ENCODE assay signal across 10 cellular contexts in the genomic region with DNA sequence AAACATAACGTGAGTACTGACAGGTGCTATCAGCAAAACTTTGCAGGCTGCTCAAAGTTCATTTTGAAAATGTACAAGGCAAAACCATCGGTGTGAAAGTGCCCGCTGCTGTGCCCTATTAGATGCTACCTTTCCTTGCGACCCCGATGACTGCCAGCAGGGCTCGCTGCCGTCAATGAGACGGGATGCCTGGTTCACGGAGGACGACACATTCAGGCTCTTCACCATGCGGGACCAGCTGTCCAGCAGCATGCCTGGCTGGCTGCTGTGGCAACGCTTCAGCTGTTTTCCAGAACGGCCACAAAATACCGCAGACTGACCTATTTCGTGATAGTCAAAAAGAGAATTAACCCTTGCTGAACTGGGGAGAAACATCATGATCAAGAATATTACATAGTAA.
A peak's percentile ranks its signal among the peaks of the same experiment; 100 is the strongest.
DNase-seq lines count a peak whose midpoint lies in the region; ATAC-seq and TF ChIP-seq lines count a peak whose summit lies in the region.
"Had no signal": no experiment of that assay in that cellular context is flagged by ENCODE, and none has a peak within 500 bp of the region (broad histone marks: within the 10 kb centered on the region; RNA-seq: fewer than 3 reads in every experiment).

No MANE protein-coding gene starts in this region.

- peaks cover 0 to 86% (median 61%) of the 10 kb centered on the region in 9 donors for H3K36me3 ChIP-seq in heart left ventricle

- H3K27me3 ChIP-seq in heart left ventricle = no peaks in the 10 kb centered on the region

- peak in 9 of 12 donors; percentile 23 to 70 (median 41) for TF ChIP-seq CTCF in heart left ventricle (IDR thresholded peaks at IDR 0.05)

- ATAC-seq in SK-N-SH treated with all-trans-retinoic acid at 6 μM for 48 hours (peak; percentile 100), heart left ventricle (peak; percentile 70 to 96 (median 88)), GM18505 (IDR thresholded peaks at IDR 0.05; ENCODE audit: unreplicated experiment) (no peak), HG03565 (IDR thresholded peaks at IDR 0.05; ENCODE audit: unreplicated experiment) (no peak), HG02981 (IDR thresholded peaks at IDR 0.05; ENCODE audit: unreplicated experiment) (no peak)

- H3K4me3 ChIP-seq in heart left ventricle = no peak overlapping the region
- H3K4me3 ChIP-seq: SK-N-MC had no signal

- DNase-seq in ELF-1 (ENCODE audit: low read depth, low spot score) (peak; percentile 34), heart left ventricle (peak; percentile 41 to 83 (median 75)), posterior vena cava (ENCODE audit: low spot score) (peak; percentile 86), NOMO-1 treated with dmso at 0.1 percent for 144 hours (lab: John Stamatoyannopoulos, UW; ENCODE audit: unreplicated experiment) (no peak)
- DNase-seq: central memory CD4-positive, alpha-beta T cell had no signal

- H3K9me3 ChIP-seq in heart left ventricle = no peaks in the 10 kb centered on the region

- no peak overlapping the region for H3K27ac ChIP-seq in heart left ventricle
- H3K27ac ChIP-seq: SK-N-MC had no signal

- TF ChIP-seq POLR2A in heart left ventricle (IDR thresholded peaks at IDR 0.05) = no peak
- TF ChIP-seq POLR2A in GM18505 (IDR thresholded peaks at IDR 0.05; ENCODE audit: borderline replicate concordance, extremely low read depth, insufficient read depth, insufficient read length) = no peak

- intact Hi-C loops in heart left ventricle (cut with DNase I) = no loop called here
- intact Hi-C loops in posterior vena cava (cut with DNase I) = no loop called here

- WGBS in heart left ventricle, 4 donors = 54 to 65% (median 59%) methylated on average over 15 of the region's 15 CpGs

- H3K4me1 ChIP-seq in heart left ventricle = no peaks in the 10 kb centered on the region

TF ChIP-seq in SK-N-SH treated with all-trans-retinoic acid at 6 μM for 48 hours, 23 proteins besides CTCF, POLR2A, EP300 and RAD21:
- TF ChIP-seq TCF4 (CRISPR knock-in tag; IDR thresholded peaks at IDR 0.05; ENCODE audit: borderline replicate concordance) (peak; percentile 54), ZFP30 (CRISPR knock-in tag; IDR thresholded peaks at IDR 0.05) (no peak), RARB (CRISPR knock-in tag; IDR thresholded peaks at IDR 0.05) (no peak), CSDC2 (CRISPR knock-in tag; IDR thresholded peaks at IDR 0.05) (no peak), ZC3H10 (CRISPR knock-in tag; IDR thresholded peaks at IDR 0.05) (no peak), ZNF70 (CRISPR knock-in tag; IDR thresholded peaks at IDR 0.05) (no peak)
- TF ChIP-seq, protein P1, sequence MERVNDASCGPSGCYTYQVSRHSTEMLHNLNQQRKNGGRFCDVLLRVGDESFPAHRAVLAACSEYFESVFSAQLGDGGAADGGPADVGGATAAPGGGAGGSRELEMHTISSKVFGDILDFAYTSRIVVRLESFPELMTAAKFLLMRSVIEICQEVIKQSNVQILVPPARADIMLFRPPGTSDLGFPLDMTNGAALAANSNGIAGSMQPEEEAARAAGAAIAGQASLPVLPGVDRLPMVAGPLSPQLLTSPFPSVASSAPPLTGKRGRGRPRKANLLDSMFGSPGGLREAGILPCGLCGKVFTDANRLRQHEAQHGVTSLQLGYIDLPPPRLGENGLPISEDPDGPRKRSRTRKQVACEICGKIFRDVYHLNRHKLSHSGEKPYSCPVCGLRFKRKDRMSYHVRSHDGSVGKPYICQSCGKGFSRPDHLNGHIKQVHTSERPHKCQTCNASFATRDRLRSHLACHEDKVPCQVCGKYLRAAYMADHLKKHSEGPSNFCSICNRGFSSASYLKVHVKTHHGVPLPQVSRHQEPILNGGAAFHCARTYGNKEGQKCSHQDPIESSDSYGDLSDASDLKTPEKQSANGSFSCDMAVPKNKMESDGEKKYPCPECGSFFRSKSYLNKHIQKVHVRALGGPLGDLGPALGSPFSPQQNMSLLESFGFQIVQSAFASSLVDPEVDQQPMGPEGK (CRISPR knock-in tag; IDR thresholded peaks at IDR 0.05; ENCODE audit: borderline replicate concordance) = no peak
- TF ChIP-seq, protein P2, sequence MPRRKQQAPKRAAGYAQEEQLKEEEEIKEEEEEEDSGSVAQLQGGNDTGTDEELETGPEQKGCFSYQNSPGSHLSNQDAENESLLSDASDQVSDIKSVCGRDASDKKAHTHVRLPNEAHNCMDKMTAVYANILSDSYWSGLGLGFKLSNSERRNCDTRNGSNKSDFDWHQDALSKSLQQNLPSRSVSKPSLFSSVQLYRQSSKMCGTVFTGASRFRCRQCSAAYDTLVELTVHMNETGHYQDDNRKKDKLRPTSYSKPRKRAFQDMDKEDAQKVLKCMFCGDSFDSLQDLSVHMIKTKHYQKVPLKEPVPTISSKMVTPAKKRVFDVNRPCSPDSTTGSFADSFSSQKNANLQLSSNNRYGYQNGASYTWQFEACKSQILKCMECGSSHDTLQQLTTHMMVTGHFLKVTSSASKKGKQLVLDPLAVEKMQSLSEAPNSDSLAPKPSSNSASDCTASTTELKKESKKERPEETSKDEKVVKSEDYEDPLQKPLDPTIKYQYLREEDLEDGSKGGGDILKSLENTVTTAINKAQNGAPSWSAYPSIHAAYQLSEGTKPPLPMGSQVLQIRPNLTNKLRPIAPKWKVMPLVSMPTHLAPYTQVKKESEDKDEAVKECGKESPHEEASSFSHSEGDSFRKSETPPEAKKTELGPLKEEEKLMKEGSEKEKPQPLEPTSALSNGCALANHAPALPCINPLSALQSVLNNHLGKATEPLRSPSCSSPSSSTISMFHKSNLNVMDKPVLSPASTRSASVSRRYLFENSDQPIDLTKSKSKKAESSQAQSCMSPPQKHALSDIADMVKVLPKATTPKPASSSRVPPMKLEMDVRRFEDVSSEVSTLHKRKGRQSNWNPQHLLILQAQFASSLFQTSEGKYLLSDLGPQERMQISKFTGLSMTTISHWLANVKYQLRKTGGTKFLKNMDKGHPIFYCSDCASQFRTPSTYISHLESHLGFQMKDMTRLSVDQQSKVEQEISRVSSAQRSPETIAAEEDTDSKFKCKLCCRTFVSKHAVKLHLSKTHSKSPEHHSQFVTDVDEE (CRISPR knock-in tag; IDR thresholded peaks at IDR 0.05) = 0 out of 2 replicates have a peak, but pooled peaks have one; percentile 60

Comparison
In these comparisons a context has a peak if more than half of its experiments do, and no peak if none do; other contexts are left out.
1. ATAC-seq: peak in SK-N-SH treated with all-trans-retinoic acid at 6 μM for 48 hours (single experiment) and heart left ventricle (4 of 4); none in GM18505 (single experiment), HG03565 (single experiment) and HG02981 (single experiment).